In genomic region chr9:95220352-95220751, GRCh38 we compare ENCODE assay signal across 3 cellular contexts.
DNase-seq lines count a peak whose midpoint lies in the region; ATAC-seq, FAIRE-seq and TF ChIP-seq lines count a peak whose summit lies in the region.
"Not testable (repeated sequence)": the region's sequence is repeated elsewhere in the genome, so short reads cannot be mapped to it uniquely, and the experiment has no call there.

No MANE protein-coding gene starts in this region.

- not testable (repeated sequence) for H3K9me3 ChIP-seq in HEK293 (ENCODE audit: control insufficient read depth, insufficient read depth, low read depth, low read length); K562 (replicated peaks; ENCODE audit: control insufficient read depth, insufficient read depth, low read depth, low read length); HepG2 (ENCODE audit: low read length)

- DNase-seq in K562 (ENCODE audit: extremely low read depth in 1 of 4, low spot score in 3 of 4); HepG2 (ENCODE audit: low spot score): not testable (repeated sequence)

- TF ChIP-seq RAD21 in K562 (CRISPR knock-in tag; conservative IDR thresholded peaks at IDR 0.05 in 1 of 2, IDR thresholded peaks at IDR 0.05 in 1 of 2); HepG2 (CRISPR knock-in tag; IDR thresholded peaks at IDR 0.05): not testable (repeated sequence)

- not testable (repeated sequence) for H3K4me2 ChIP-seq in K562 (ENCODE audit: insufficient read depth, low read length); HepG2 (ENCODE audit: low read depth, low read length)

- H3K79me2 ChIP-seq in K562 (ENCODE audit: control insufficient read depth, insufficient read depth, low read length); HepG2 (ENCODE audit: insufficient read depth, low read length): not testable (repeated sequence)

- TF ChIP-seq CTCF in HEK293 (tag by site-specific recombination; IDR thresholded peaks at IDR 0.05); K562 (IDR thresholded peaks at IDR 0.05 in 2 of 3, conservative IDR thresholded peaks at IDR 0.05 in 1 of 3; ENCODE audit: insufficient read depth in 2 of 3, low read depth in 1 of 3, low read length in 3 of 3); HepG2 (CRISPR knock-in tag; IDR thresholded peaks at IDR 0.05): not testable (repeated sequence)

- H3K4me3 ChIP-seq in HEK293 (ENCODE audit: low read depth, low read length); K562; HepG2 (replicated peaks in 1 of 3; ENCODE audit: insufficient read depth in 1 of 3, low read depth in 2 of 3, low read length in 3 of 3): not testable (repeated sequence)

- in situ Hi-C loops in K562 (cut with MboI); HepG2 (cut with HindIII; ENCODE audit: extremely low pct_ligation_motif_present, low pct_unique_long_range_greater_than_20kb): not testable (repeated sequence)

- CTCF ChIA-PET in HEK293 (lab: Yijun Ruan, JAX); K562 (lab: Yijun Ruan, JAX; ENCODE audit: low intra/inter-chr PET ratio); HepG2 (lab: Yijun Ruan, JAX; ENCODE audit: low intra/inter-chr PET ratio, low total read pairs): not testable (repeated sequence)

- H3K4me1 ChIP-seq in HEK293 (ENCODE audit: control insufficient read depth, insufficient read depth, low read length); K562 (replicated peaks in 1 of 2; ENCODE audit: control insufficient read depth in 2 of 2, insufficient read depth in 2 of 2, low read length in 2 of 2): not testable (repeated sequence)
- H3K4me1 ChIP-seq in HepG2 (ENCODE audit: insufficient read depth, low read length), result peaks cover 14% of the 10 kb centered on the region

- intact Hi-C loops in K562 (cut with micrococcal nuclease); HepG2 (cut with micrococcal nuclease; ENCODE audit: unreplicated experiment): not testable (repeated sequence)

- H3K27ac ChIP-seq in HEK293 (ENCODE audit: extremely low read depth, low read depth, low read length); K562 (ENCODE audit: extremely low read depth, low read depth, low read length); HepG2 (ENCODE audit: extremely low read length, insufficient read depth, low read length): not testable (repeated sequence)

- not testable (repeated sequence) for H3K36me3 ChIP-seq in HEK293 (ENCODE audit: control insufficient read depth in 2 of 2, insufficient read depth in 1 of 2, low read length in 2 of 2); K562 (ENCODE audit: control insufficient read depth, insufficient read depth, low read length); HepG2 (replicated peaks in 1 of 2; ENCODE audit: control insufficient read depth in 1 of 2, insufficient read depth in 2 of 2, low read length in 2 of 2)

- not testable (repeated sequence) for H3K27me3 ChIP-seq in K562 (ENCODE audit: control insufficient read depth in 2 of 2, insufficient read depth in 2 of 2, low read length in 2 of 2); HepG2 (ENCODE audit: control insufficient read depth in 1 of 2, insufficient read depth in 2 of 2, low read length in 2 of 2)

- not testable (repeated sequence) for H3K9ac ChIP-seq in K562 (ENCODE audit: insufficient read depth in 1 of 2, low read depth in 2 of 2, low read length in 2 of 2); HepG2 (ENCODE audit: insufficient read depth, low read depth, low read length)

- not testable (repeated sequence) for TF ChIP-seq POLR2A in K562 (conservative IDR thresholded peaks at IDR 0.05); HepG2 (IDR thresholded peaks at IDR 0.05; ENCODE audit: insufficient read depth in 1 of 2, low read depth in 2 of 2, low read length in 2 of 2)

- not testable (repeated sequence) for H3K9me1 ChIP-seq in K562 (ENCODE audit: control insufficient read depth, insufficient read depth, low read length)

- ATAC-seq in K562, HepG2: not testable (repeated sequence)

- not testable (repeated sequence) for FAIRE-seq in K562 (lab: Jason Lieb, UNC); HepG2 (lab: Jason Lieb, UNC)

- H2AFZ ChIP-seq in K562 (ENCODE audit: low read depth, low read length); HepG2 (ENCODE audit: low read length): not testable (repeated sequence)

- POLR2A ChIA-PET in HEK293 (lab: Yijun Ruan, JAX); K562 (lab: Yijun Ruan, JAX); HepG2 (lab: Yijun Ruan, JAX): not testable (repeated sequence)

- not testable (repeated sequence) for BruUV-seq in K562 (replicated peaks; lab: Mats Ljungman, UMichigan); HepG2 (replicated peaks; lab: Mats Ljungman, UMichigan)

- no CpG with 5 or more reads among the region's 4 CpGs for WGBS in K562 (ENCODE audit: insufficient coverage, low coverage, missing lambda C conversion rate)
- WGBS in HepG2 (ENCODE audit: low lambda C conversion rate), result 91% methylated on average over 4 of the region's 4 CpGs

- not testable (repeated sequence) for TF ChIP-seq EP300 in K562 (IDR thresholded peaks at IDR 0.05; ENCODE audit: low read length); HepG2 (IDR thresholded peaks at IDR 0.05; ENCODE audit: low read depth in 2 of 2, low read length in 2 of 2); HepG2 (CRISPR knock-in tag; IDR thresholded peaks at IDR 0.05; ENCODE audit: borderline replicate concordance)

- not testable (repeated sequence) for H4K20me1 ChIP-seq in K562 (replicated peaks; ENCODE audit: control insufficient read depth, insufficient read depth, low read length); HepG2 (ENCODE audit: insufficient read depth, low read length)

TF ChIP-seq in HEK293, 187 proteins besides CTCF, POLR2A, EP300 and RAD21:
- peak; percentile 65; the same call in 1 of the 2 replicates for TF ChIP-seq ZNF146 (tag by site-specific recombination; IDR thresholded peaks at IDR 0.05)

TF ChIP-seq in K562, 482 proteins besides CTCF, POLR2A, EP300 and RAD21:
- peak; percentile 31 for TF ChIP-seq ZNF146 (CRISPR knock-in tag; IDR thresholded peaks at IDR 0.05; ENCODE audit: unreplicated experiment)

TF ChIP-seq in HepG2, 621 proteins besides CTCF, POLR2A, EP300 and RAD21:
- peak; percentile 92; the same call in 1 of the 2 replicates for TF ChIP-seq ZNF260 (CRISPR knock-in tag; IDR thresholded peaks at IDR 0.05; ENCODE audit: borderline replicate concordance, low read depth)
